ENCODE assay signal across 9 cellular contexts in genomic region chr2:96527990-96528679, GRCh38. TPM values are rescaled to one million over a fixed set of nuclear protein-coding genes. Genes with fewer than 3 reads are reported as not detected.
DNase-seq lines count a peak whose midpoint lies in the region; ATAC-seq and TF ChIP-seq lines count a peak whose summit lies in the region.
"Had no signal": no experiment of that assay in that cellular context is flagged by ENCODE, and none has a peak within 500 bp of the region (broad histone marks: within the 10 kb centered on the region; RNA-seq: fewer than 3 reads in every experiment).

No MANE protein-coding gene starts in this region.

- peaks cover 50% of the 10 kb centered on the region for H3K4me1 ChIP-seq in adipocyte (ENCODE audit: control insufficient read depth, insufficient read depth, low read length)

- DNase-seq in GM06990 (ENCODE audit: extremely low read depth, insufficient read length), result peak; percentile 53
- peak; percentile 68 for DNase-seq in OCI-M1 (lab: John Stamatoyannopoulos, UW)
- DNase-seq in adipocyte (ENCODE audit: low read depth), result peak; percentile 50
- DNase-seq in immature natural killer cell, result no peak
- DNase-seq in stimulated activated CD4-positive, alpha-beta T cell treated with anti-CD3 and anti-CD28 coated beads, Interleukin-4, amount 100 ng/mL, for 24 hours, result peak; percentile 76
- DNase-seq in NCI-H526 treated with DMSO at 0.1 percent for 48 hours (lab: John Stamatoyannopoulos, UW), result no peak
- no peak for DNase-seq in DMS53 treated with DMSO at 0.1 percent for 48 hours (lab: John Stamatoyannopoulos, UW; ENCODE audit: unreplicated experiment)

- H3K4me1 Mint-ChIP-seq in immature natural killer cell, result peaks cover 40 to 44% of the 10 kb centered on the region in 2 donors

- H3K27me3 Mint-ChIP-seq in immature natural killer cell (ENCODE audit: low read depth in 3 of 3), result peaks cover 2 to 17% (median 3%) of the 10 kb centered on the region in 3 donors

- H3K36me3 Mint-ChIP-seq in immature natural killer cell, result no peaks in the 10 kb centered on the region

- TF ChIP-seq CTCF in GM06990 (IDR thresholded peaks at IDR 0.05; ENCODE audit: insufficient read depth, low read length, poor library complexity, severe bottlenecking), result no peak

- peak overlapping the region; percentile 71 to 80 (median 72) for H3K4me3 Mint-ChIP-seq in immature natural killer cell

- no peaks in the 10 kb centered on the region for H3K9me3 Mint-ChIP-seq in immature natural killer cell

- no peak for ATAC-seq in GM19467 (IDR thresholded peaks at IDR 0.05; ENCODE audit: unreplicated experiment)

- H3K9me3 ChIP-seq in adipocyte (ENCODE audit: control insufficient read depth, low read length), result no peaks in the 10 kb centered on the region

- H3K4me3 ChIP-seq in GM06990 (replicated peaks; ENCODE audit: low read depth, low read length), result peak overlapping the region; percentile 46
- H3K4me3 ChIP-seq in adipocyte (ENCODE audit: low read length), result peak overlapping the region; percentile 71

- H3K9ac ChIP-seq in adipocyte (ENCODE audit: low read length), result peak overlapping the region; percentile 55

- H3K27ac Mint-ChIP-seq in immature natural killer cell, result peak overlapping the region in 4 of 6 donors; percentile 46 to 84 (median 68)

- no peaks in the 10 kb centered on the region for H3K36me3 ChIP-seq in GM06990 (ENCODE audit: control insufficient read depth, insufficient read depth, low read length)
- no peaks in the 10 kb centered on the region for H3K36me3 ChIP-seq in adipocyte (ENCODE audit: control insufficient read depth, insufficient read depth, low read length, severe bottlenecking)

- H3K27me3 ChIP-seq in GM06990 (replicated peaks; ENCODE audit: control insufficient read depth, insufficient read depth, low read length), result no peaks in the 10 kb centered on the region
- H3K27me3 ChIP-seq in adipocyte (replicated peaks; ENCODE audit: control insufficient read depth, insufficient read depth, low read length), result no peaks in the 10 kb centered on the region

RNA-seq across cellular contexts. Expression of gene ARID5A, which starts 8.4 kb away (rescaled TPM):
- 100 to 1,000 TPM in 1 of 3 donors, 10 to 100 TPM in 2; 77.1 to 204 (median 82.7) TPM for polyA plus RNA-seq in immature natural killer cell
- polyA plus RNA-seq: neural cell had no signal

RNA-seq across cellular contexts. Expression of gene NEURL3, which starts 23.0 kb away (rescaled TPM):
- not detected for polyA plus RNA-seq in immature natural killer cell
- polyA plus RNA-seq: neural cell had no signal

Comparison
In these comparisons a context has a peak if more than half of its experiments do, and no peak if none do; other contexts are left out.
1. DNase-seq: peak in GM06990 (single experiment), OCI-M1 (single experiment), adipocyte (single experiment) and stimulated activated CD4-positive, alpha-beta T cell treated with anti-CD3 and anti-CD28 coated beads, Interleukin-4, amount 100 ng/mL, for 24 hours (single experiment); none in immature natural killer cell (0 of 3), NCI-H526 treated with DMSO at 0.1 percent for 48 hours (single experiment) and DMS53 treated with DMSO at 0.1 percent for 48 hours (single experiment).